ENCODE assay signal across 8 cellular contexts in the genomic region with DNA sequence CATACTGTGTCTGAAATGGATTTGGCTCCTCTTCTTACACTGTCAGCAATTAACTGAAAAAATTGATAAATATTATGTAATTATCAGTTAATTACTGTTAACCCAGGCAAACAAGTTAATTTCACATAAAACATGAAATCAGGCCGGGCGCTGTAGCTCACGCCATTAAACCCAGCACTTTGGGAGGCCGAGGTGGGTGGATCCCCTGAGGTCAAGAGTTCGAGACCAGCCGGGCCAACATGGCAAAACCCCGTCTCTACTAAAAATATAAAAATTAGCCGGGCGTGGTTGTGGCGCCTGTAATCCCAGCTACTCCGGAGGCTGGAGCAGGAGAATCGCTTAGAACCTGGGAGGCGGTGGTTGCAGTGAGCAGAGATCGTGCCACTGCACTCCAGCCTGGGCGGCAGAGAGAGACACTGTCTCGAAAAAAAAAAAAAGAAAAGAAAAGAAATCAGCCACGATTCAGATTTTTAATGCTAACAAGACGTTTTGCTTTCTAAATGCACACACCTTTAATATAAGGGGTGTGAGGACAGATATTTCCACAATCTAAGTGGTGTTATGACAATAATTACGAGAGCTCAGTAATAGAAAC.
A peak's percentile ranks its signal among the peaks of the same experiment; 100 is the strongest.
DNase-seq lines count a peak whose midpoint lies in the region; ATAC-seq lines count a peak whose summit lies in the region.

No MANE protein-coding gene starts in this region.

- peaks cover 39% of the 10 kb centered on the region for H3K4me1 Mint-ChIP-seq in activated naive CD4-positive, alpha-beta T cell treated with anti-CD3 and anti-CD28 coated beads, Interleukin-2, amount 50 U/mL, for 24 hours

- DNase-seq in NCI-H748 (lab: John Stamatoyannopoulos, UW; ENCODE audit: unreplicated experiment) (peak; percentile 24), NCI-H748 treated with DMSO at 0.1 percent for 48 hours (lab: John Stamatoyannopoulos, UW) (no peak)
- DNase-seq in stimulated activated CD4-positive, alpha-beta T cell treated with anti-CD3 and anti-CD28 coated beads, Interleukin-4, amount 100 ng/mL, for 24 hours, result no peak

- H3K9ac ChIP-seq in iPS-18a (ENCODE audit: low read length), result peak overlapping the region; percentile 72
- peak overlapping the region; percentile 52 to 89 (median 85) for H3K9ac ChIP-seq in subcutaneous abdominal adipose tissue (ENCODE audit: low read length in 5 of 5)

- H3K4me3 ChIP-seq in iPS-18a (ENCODE audit: low read length), result peak overlapping the region; percentile 94
- H3K4me3 ChIP-seq in subcutaneous abdominal adipose tissue (ENCODE audit: low read depth in 1 of 5, low read length in 5 of 5), result peak overlapping the region; percentile 86 to 96 (median 88)

- H3K27ac ChIP-seq in iPS-18a (ENCODE audit: low read length), result no peak overlapping the region
- H3K27ac ChIP-seq in subcutaneous abdominal adipose tissue (ENCODE audit: low read depth, low read length), result peak overlapping the region; percentile 80

- H3K4me3 Mint-ChIP-seq in activated naive CD4-positive, alpha-beta T cell treated with anti-CD3 and anti-CD28 coated beads, Interleukin-2, amount 50 U/mL, for 24 hours, result peak overlapping the region; percentile 94

- no peaks in the 10 kb centered on the region for H3K27me3 Mint-ChIP-seq in activated naive CD4-positive, alpha-beta T cell treated with anti-CD3 and anti-CD28 coated beads, Interleukin-2, amount 50 U/mL, for 24 hours

- no peaks in the 10 kb centered on the region for H3K36me3 Mint-ChIP-seq in activated naive CD4-positive, alpha-beta T cell treated with anti-CD3 and anti-CD28 coated beads, Interleukin-2, amount 50 U/mL, for 24 hours

- H3K27ac Mint-ChIP-seq in activated naive CD4-positive, alpha-beta T cell treated with anti-CD3 and anti-CD28 coated beads, Interleukin-2, amount 50 U/mL, for 24 hours, result peak overlapping the region; percentile 53

- no peaks in the 10 kb centered on the region for H3K9me3 ChIP-seq in iPS-18a (ENCODE audit: control insufficient read depth, low read depth, low read length)
- no peaks in the 10 kb centered on the region for H3K9me3 ChIP-seq in subcutaneous abdominal adipose tissue (ENCODE audit: control insufficient read depth in 5 of 5, low read length in 5 of 5)

- no peaks in the 10 kb centered on the region for H3K4me1 ChIP-seq in iPS-18a (ENCODE audit: control insufficient read depth, low read depth, low read length)
- H3K4me1 ChIP-seq in subcutaneous abdominal adipose tissue (ENCODE audit: control insufficient read depth in 5 of 5, insufficient read depth in 5 of 5, low read length in 5 of 5), result peaks cover 0 to 33% (median 28%) of the 10 kb centered on the region in 5 donors

- H3K36me3 ChIP-seq in iPS-18a (ENCODE audit: control insufficient read depth, low read depth, low read length) (no peaks in the 10 kb centered on the region), subcutaneous abdominal adipose tissue (ENCODE audit: control insufficient read depth in 5 of 5, insufficient read depth in 5 of 5, low read length in 5 of 5) (peaks cover 0 to under 1% (median 0%) of the 10 kb centered on the region in 5 donors)

- ATAC-seq in GM18511 (IDR thresholded peaks at IDR 0.05; ENCODE audit: unreplicated experiment) (no peak), GM21423 (IDR thresholded peaks at IDR 0.05; ENCODE audit: unreplicated experiment) (no peak)

- no peaks in the 10 kb centered on the region for H3K9me3 Mint-ChIP-seq in activated naive CD4-positive, alpha-beta T cell treated with anti-CD3 and anti-CD28 coated beads, Interleukin-2, amount 50 U/mL, for 24 hours

- H3K27me3 ChIP-seq in iPS-18a (ENCODE audit: control insufficient read depth, insufficient read depth, low read length) (no peaks in the 10 kb centered on the region), subcutaneous abdominal adipose tissue (ENCODE audit: control insufficient read depth in 5 of 5, insufficient read depth in 4 of 5, low read length in 5 of 5) (no peaks in the 10 kb centered on the region)
